Comparison of ENCODE assay signal across 26 cellular contexts in the genomic region with DNA sequence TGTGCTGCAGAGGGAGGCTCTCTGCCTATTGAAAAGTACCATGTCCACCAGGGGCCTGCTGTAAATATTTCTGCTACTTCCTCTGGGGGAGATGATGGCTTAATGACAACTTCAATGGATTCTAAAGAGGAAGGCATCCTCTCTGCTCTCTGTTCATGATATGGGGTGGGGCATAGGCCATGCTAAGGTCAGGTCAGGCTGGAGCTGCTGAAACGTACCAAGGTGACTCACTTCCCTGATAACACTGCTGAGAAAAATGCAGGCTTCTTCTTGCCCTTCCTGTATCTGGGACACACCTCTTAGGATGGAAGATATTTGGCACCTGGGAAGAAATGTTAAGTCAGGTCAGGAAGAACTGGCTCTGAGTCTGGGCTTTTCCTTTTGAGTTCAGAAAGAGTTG. TPM values are rescaled to one million over a fixed set of nuclear protein-coding genes. Genes with fewer than 3 reads are reported as not detected.
DNase-seq lines count a peak whose midpoint lies in the region; FAIRE-seq and TF ChIP-seq lines count a peak whose summit lies in the region.
"Had no signal": no experiment of that assay in that cellular context is flagged by ENCODE, and none has a peak within 500 bp of the region (broad histone marks: within the 10 kb centered on the region; RNA-seq: fewer than 3 reads in every experiment).

No MANE protein-coding gene starts in this region.

- no peak overlapping the region for H3K27ac ChIP-seq in mesendoderm (ENCODE audit: low read depth, low read length)
- H3K27ac ChIP-seq: GM23248, SJCRH30, vagina had no signal

- H3K27me3 Mint-ChIP-seq in type B pancreatic cell, result no peaks in the 10 kb centered on the region
- H3K27me3 Mint-ChIP-seq: progenitor cell of endocrine pancreas had no signal

- H4K8ac ChIP-seq in mesendoderm (ENCODE audit: low read depth, low read length), result no peak overlapping the region

- FAIRE-seq in GM12891 (lab: Jason Lieb, UNC), result peak; percentile 64
- FAIRE-seq in bronchial epithelial cell (lab: Jason Lieb, UNC), result no peak
- FAIRE-seq: colon had no signal

- no peaks in the 10 kb centered on the region for H3K9me3 Mint-ChIP-seq in type B pancreatic cell
- H3K9me3 Mint-ChIP-seq: effector memory CD8-positive, alpha-beta T cell; neural crest cell had no signal

- DNase-seq in GM12891 (ENCODE audit: insufficient read length, low spot score), result no peak
- peak; percentile 11 for DNase-seq in M059J (ENCODE audit: low read depth)
- DNase-seq in bronchial epithelial cell (ENCODE audit: low read depth), result peak; percentile 89
- DNase-seq in mesendoderm, result peak; percentile 74
- no peak for DNase-seq in type B pancreatic cell (ENCODE audit: extremely low spot score, unreplicated experiment)
- DNase-seq in occipital lobe (lab: John Stamatoyannopoulos, UW), result no peak
- no peak for DNase-seq in SK-N-DZ (ENCODE audit: low spot score)
- DNase-seq in glomerular visceral epithelial cell (ENCODE audit: extremely low spot score), result no peak
- DNase-seq: activated CD4-positive, alpha-beta T cell treated with anti-CD3 and anti-CD28 coated beads, Interleukin-2, amount 50 U/mL, for 1 hour; activated CD8-positive, alpha-beta memory T cell treated with anti-CD3 and anti-CD28 coated beads, Interleukin-2, amount 50 U/mL, for 48 hours; activated effector memory CD4-positive, alpha-beta T cell treated with Interleukin-2 at 50 U/mL for 16 hours; effector memory CD8-positive, alpha-beta T cell; GM23248; KG1; NCI-H1092; NCI-H2029; NCI-H226; NCI-H82; SJCRH30; T-helper 2 cell had no signal

- no peaks in the 10 kb centered on the region for H3K79me2 ChIP-seq in mesendoderm (ENCODE audit: control insufficient read depth, insufficient read depth, low read length)

- TF ChIP-seq CTCF in bronchial epithelial cell (IDR thresholded peaks at IDR 0.05; ENCODE audit: insufficient read depth, low read length, severe bottlenecking) (no peak), type B pancreatic cell (conservative IDR thresholded peaks at IDR 0.05) (no peak)

- no peak overlapping the region for H2BK120ac ChIP-seq in mesendoderm (ENCODE audit: low read depth, low read length)

- H3K4ac ChIP-seq in mesendoderm (ENCODE audit: low read depth, low read length), result no peak overlapping the region

- H3K18ac ChIP-seq in mesendoderm (ENCODE audit: low read length), result no peak overlapping the region

- H2BK15ac ChIP-seq in mesendoderm (replicated peaks; ENCODE audit: low read depth), result no peak overlapping the region

- H3K27me3 ChIP-seq in bronchial epithelial cell (ENCODE audit: control insufficient read depth, insufficient read depth, low read length) (no peaks in the 10 kb centered on the region), mesendoderm (ENCODE audit: insufficient read depth, low read length, poor library complexity) (no peaks in the 10 kb centered on the region)
- H3K27me3 ChIP-seq: SJCRH30, vagina had no signal

- no peak overlapping the region for H2AK5ac ChIP-seq in mesendoderm (ENCODE audit: low read length)

- H3K4me1 ChIP-seq in mesendoderm (ENCODE audit: control insufficient read depth, low read depth, low read length), result peaks cover 7% of the 10 kb centered on the region
- H3K4me1 ChIP-seq: SJCRH30 had no signal

- H3K36me3 ChIP-seq in bronchial epithelial cell (ENCODE audit: control insufficient read depth, insufficient read depth, low read length) (peaks cover 8% of the 10 kb centered on the region), mesendoderm (ENCODE audit: control insufficient read depth, insufficient read depth, low read length) (no peaks in the 10 kb centered on the region)
- H3K36me3 ChIP-seq: SJCRH30, vagina had no signal

- no peak overlapping the region for H2BK5ac ChIP-seq in mesendoderm (ENCODE audit: low read length)

- H3K36me3 Mint-ChIP-seq in type B pancreatic cell, result peaks cover 8% of the 10 kb centered on the region
- H3K36me3 Mint-ChIP-seq: CD14-positive monocyte had no signal

- H3K4me3 Mint-ChIP-seq in type B pancreatic cell, result no peak overlapping the region
- H3K4me3 Mint-ChIP-seq: brain; CD14-positive monocyte; effector memory CD8-positive, alpha-beta T cell; neural crest cell had no signal

- H4K5ac ChIP-seq in mesendoderm (ENCODE audit: low read length), result no peak overlapping the region

- peaks cover 2% of the 10 kb centered on the region for H3K79me1 ChIP-seq in mesendoderm (ENCODE audit: low read length)

- H3K23ac ChIP-seq in mesendoderm (ENCODE audit: low read length), result no peak overlapping the region

- no peak overlapping the region for H3K4me2 ChIP-seq in mesendoderm (ENCODE audit: low read length)

- WGBS in mesendoderm (ENCODE audit: extremely low coverage, insufficient coverage, low lambda C conversion rate), result no CpG with 5 or more reads among the region's 1 CpG

- TF ChIP-seq POLR2A in GM12891 (IDR thresholded peaks at IDR 0.05; ENCODE audit: low read depth, low read length), result no peak

- no peak overlapping the region for H3K56ac ChIP-seq in mesendoderm (ENCODE audit: low read length)

- H3K9ac ChIP-seq in mesendoderm (ENCODE audit: low read length), result no peak overlapping the region
- H3K9ac ChIP-seq: GM23248 had no signal

- H3K4me1 Mint-ChIP-seq in type B pancreatic cell (ENCODE audit: unreplicated experiment), result peaks cover 14% of the 10 kb centered on the region
- H3K4me1 Mint-ChIP-seq: brain had no signal

- H3K4me3 ChIP-seq in bronchial epithelial cell (ENCODE audit: low read depth, low read length) (no peak overlapping the region), mesendoderm (ENCODE audit: low read length) (no peak overlapping the region)
- H3K4me3 ChIP-seq: GM23248, SJCRH30, vagina had no signal

- H3K27ac Mint-ChIP-seq in type B pancreatic cell, result no peak overlapping the region
- H3K27ac Mint-ChIP-seq: effector memory CD8-positive, alpha-beta T cell; progenitor cell of endocrine pancreas had no signal

TF ChIP-seq in GM12891, 5 proteins besides CTCF, POLR2A, EP300 and RAD21:
- TF ChIP-seq TAF1 (IDR thresholded peaks at IDR 0.05; ENCODE audit: low read depth, low read length) (no peak), SPI1 (IDR thresholded peaks at IDR 0.05; ENCODE audit: low read depth, low read length) (no peak), POU2F2 (IDR thresholded peaks at IDR 0.05; ENCODE audit: low read depth, low read length) (no peak)

RNA-seq across cellular contexts. Expression of a gene that starts 31.5 kb away (rescaled TPM):
- 0.17 TPM for polyA plus RNA-seq in GM12891 (2012; ENCODE audit: low read depth, missing spikeins)
- not detected in 2 replicates for total RNA-seq in M059J (2014; rRNA removed; shearing (Covaris generic))
- total RNA-seq in bronchial epithelial cell, result 1.8 and 2.4 TPM in 2 replicates
- polyA plus RNA-seq in mesendoderm (2013, experiment 1 of 2), result 1.2 TPM
- polyA plus RNA-seq in mesendoderm (2013, experiment 2 of 2), result 1.2 TPM
- 2.5 and 4.6 TPM in 2 replicates for total RNA-seq in type B pancreatic cell (ENCODE audit: low replicate concordance)
- 15.0 TPM for total RNA-seq in occipital lobe
- polyA plus RNA-seq in SK-N-DZ (2014; cell fraction: cytosol; rRNA removed), result not detected in 2 replicates
- polyA plus RNA-seq in SK-N-DZ (2014; cell fraction: nucleus; rRNA removed), result not detected in 2 replicates
- total RNA-seq: GM23248, SJCRH30 had no signal
- polyA plus RNA-seq: GM23248 had no signal

Comparison
In these comparisons a context has a peak if more than half of its experiments do, and no peak if none do; other contexts are left out.
1. DNase-seq: peak in M059J (single experiment), bronchial epithelial cell (single experiment) and mesendoderm (single experiment); none in GM12891 (single experiment), type B pancreatic cell (single experiment), occipital lobe (single experiment), SK-N-DZ (single experiment) and glomerular visceral epithelial cell (single experiment).